ENCODE assay signal across 22 cellular contexts in the genomic region with DNA sequence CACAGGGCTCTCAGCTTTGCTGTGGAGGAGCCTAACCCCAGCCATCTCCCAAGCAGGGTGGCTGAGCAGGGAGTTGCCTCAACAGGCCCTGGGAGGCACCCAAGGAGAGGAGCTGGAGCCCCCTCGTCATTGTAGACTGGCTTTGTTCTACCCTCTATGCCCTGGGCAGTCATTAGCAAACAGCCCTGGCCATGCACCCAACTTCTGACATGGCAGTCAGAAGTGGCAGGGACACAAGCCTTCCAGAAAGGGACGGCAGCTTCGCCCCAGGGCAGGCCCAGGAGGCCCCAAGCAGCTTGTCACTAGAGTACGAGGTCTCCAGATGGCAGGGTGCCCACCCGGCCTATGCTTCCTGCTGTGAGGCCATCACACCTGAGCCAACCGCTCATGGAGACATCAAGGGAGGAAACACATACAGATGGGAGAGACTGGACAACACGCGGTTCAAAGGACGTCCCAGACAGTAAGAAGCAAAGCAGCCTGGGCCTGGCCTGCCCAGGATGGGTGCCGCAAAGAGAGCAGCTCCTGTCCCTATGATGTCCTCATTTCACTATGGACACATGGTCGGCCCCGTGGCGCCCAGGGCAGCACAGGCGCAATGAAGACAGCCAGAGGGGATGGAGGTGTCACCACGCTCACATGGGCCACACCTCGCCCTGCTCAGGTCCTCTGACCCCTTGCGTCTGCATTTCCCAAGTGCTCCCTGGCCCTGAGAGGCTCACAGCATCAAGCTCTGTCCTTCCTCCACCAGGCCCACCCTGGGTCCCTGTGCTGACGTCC.
DNase-seq lines count a peak whose midpoint lies in the region; TF ChIP-seq lines count a peak whose summit lies in the region.
"Had no signal": no experiment of that assay in that cellular context is flagged by ENCODE, and none has a peak within 500 bp of the region (broad histone marks: within the 10 kb centered on the region; RNA-seq: fewer than 3 reads in every experiment).

No MANE protein-coding gene starts in this region.

- H3K27ac Mint-ChIP-seq in H9 (peak overlapping the region in 1 of 3 experiments; percentile 88; a peak in 3 of 7 replicates), nephron progenitor cell (peak overlapping the region; percentile 5)
- H3K27ac Mint-ChIP-seq: B cell had no signal

- TF ChIP-seq EP300 in esophagus muscularis mucosa (IDR thresholded peaks at IDR 0.05) = no peak

- no peaks in the 10 kb centered on the region for H3K4me1 Mint-ChIP-seq in H9
- H3K4me1 Mint-ChIP-seq in nephron progenitor cell = peaks cover 12% of the 10 kb centered on the region
- H3K4me1 Mint-ChIP-seq: B cell had no signal

- H3K36me3 ChIP-seq in esophagus muscularis mucosa = no peaks in the 10 kb centered on the region
- no peaks in the 10 kb centered on the region for H3K36me3 ChIP-seq in subcutaneous abdominal adipose tissue (ENCODE audit: control insufficient read depth in 5 of 5, insufficient read depth in 5 of 5, low read length in 5 of 5)
- H3K36me3 ChIP-seq: MG63 had no signal

- intact Hi-C loops in esophagus muscularis mucosa (cut with DNase I) = no loop called here

- DNase-seq in H9 = no peak
- DNase-seq in esophagus muscularis mucosa (ENCODE audit: extremely low spot score) = peak; percentile 89
- no peak for DNase-seq in nephron progenitor cell
- DNase-seq in KG1 (lab: John Stamatoyannopoulos, UW) = no peak
- DNase-seq in activated CD4-positive, CD25-positive, alpha-beta regulatory T cell (lab: John Stamatoyannopoulos, UW) = no peak
- no peak for DNase-seq in C1 segment of cervical spinal cord (lab: John Stamatoyannopoulos, UW)
- DNase-seq: EL, GF-D8, GOT3, MG63, NCI-H1048, NCI-H1417 treated with DMSO at 0.1 percent for 48 hours, NCI-H187, NCI-H2107, NCI-H2227 treated with DMSO at 0.1 percent for 48 hours, NCI-H510A, NCI-H748 treated with DMSO at 0.1 percent for 48 hours, SIG-M5, SK-N-SH had no signal

- no peak overlapping the region for H3K4me3 Mint-ChIP-seq in H9
- H3K4me3 Mint-ChIP-seq in nephron progenitor cell = no peak overlapping the region
- H3K4me3 Mint-ChIP-seq: B cell had no signal

- H4K20me1 ChIP-seq in H9 (ENCODE audit: control insufficient read depth, insufficient read depth, insufficient read length) = no peaks in the 10 kb centered on the region

- H2BK15ac ChIP-seq in H9 (ENCODE audit: low read depth, low read length) = no peak overlapping the region

- H3K9ac ChIP-seq in H9 (ENCODE audit: extremely low read depth, insufficient read length, low read length) = no peak overlapping the region
- peak overlapping the region in 1 of 5 donors; percentile 8 for H3K9ac ChIP-seq in subcutaneous abdominal adipose tissue (ENCODE audit: low read length in 5 of 5)
- H3K9ac ChIP-seq: SK-N-SH had no signal

- H4K91ac ChIP-seq in H9 (ENCODE audit: insufficient read length, low read depth, low read length) = no peak overlapping the region

- no peaks in the 10 kb centered on the region for H3K79me2 ChIP-seq in H9 (ENCODE audit: insufficient read depth, low read length)

- no peak for TF ChIP-seq CTCF in H9 (conservative IDR thresholded peaks at IDR 0.05)
- TF ChIP-seq CTCF in esophagus muscularis mucosa (IDR thresholded peaks at IDR 0.05) = no peak
- no peak for TF ChIP-seq CTCF in nephron progenitor cell (IDR thresholded peaks at IDR 0.05)

- H3K56ac ChIP-seq in H9 (ENCODE audit: insufficient read length, low read depth, low read length) = no peak overlapping the region

- no peaks in the 10 kb centered on the region for H3K23me2 ChIP-seq in H9 (ENCODE audit: insufficient read length, low read depth, low read length, poor library complexity, severe bottlenecking)

- no peak overlapping the region for H2BK20ac ChIP-seq in H9 (ENCODE audit: low read depth, low read length, poor library complexity, severe bottlenecking)

- H3K9me3 Mint-ChIP-seq in H9 (no peaks in the 10 kb centered on the region; a peak in 1 of 5 replicates), nephron progenitor cell (peaks cover 5% of the 10 kb centered on the region)

- H3K23ac ChIP-seq in H9 (ENCODE audit: insufficient read length, low read depth, low read length) = no peak overlapping the region

- H3K4me2 ChIP-seq in H9 (ENCODE audit: insufficient read depth, insufficient read length, low read length) = no peak overlapping the region
- H3K4me2 ChIP-seq: SK-N-SH had no signal

- no peak overlapping the region for H2BK5ac ChIP-seq in H9 (ENCODE audit: insufficient read length, low read length)

- H3K4ac ChIP-seq in H9 (ENCODE audit: low read depth, low read length) = no peak overlapping the region

- no peaks in the 10 kb centered on the region for H3K9me3 ChIP-seq in H9 (ENCODE audit: control insufficient read depth, low read depth, low read length)
- H3K9me3 ChIP-seq in esophagus muscularis mucosa = no peaks in the 10 kb centered on the region
- no peaks in the 10 kb centered on the region for H3K9me3 ChIP-seq in subcutaneous abdominal adipose tissue (ENCODE audit: control insufficient read depth in 5 of 5, low read length in 5 of 5)
- H3K9me3 ChIP-seq: MG63, SK-N-SH had no signal

- no peak overlapping the region for H3T11ph ChIP-seq in H9 (ENCODE audit: low read length)

- H2AFZ ChIP-seq in H9 (ENCODE audit: low read length) = no peak overlapping the region

- H2AK5ac ChIP-seq in H9 (ENCODE audit: insufficient read length, low read length) = no peak overlapping the region

- H3K4me1 ChIP-seq in H9 (ENCODE audit: insufficient read depth, low read length) (no peaks in the 10 kb centered on the region), esophagus muscularis mucosa (no peaks in the 10 kb centered on the region), subcutaneous abdominal adipose tissue (ENCODE audit: control insufficient read depth in 5 of 5, insufficient read depth in 5 of 5, low read length in 5 of 5) (peaks cover 0 to 11% (median 3%) of the 10 kb centered on the region in 5 donors)

- no peak overlapping the region for H3K4me3 ChIP-seq in esophagus muscularis mucosa
- H3K4me3 ChIP-seq in subcutaneous abdominal adipose tissue (ENCODE audit: low read depth in 1 of 5, low read length in 5 of 5) = no peak overlapping the region
- H3K4me3 ChIP-seq: MG63 had no signal

- H2BK120ac ChIP-seq in H9 (ENCODE audit: low read depth, low read length, poor library complexity, severe bottlenecking) = no peak overlapping the region

- 0 out of 2 replicates have a peak, but pooled peaks cover 2% of the 10 kb centered on the region for H3K27me3 Mint-ChIP-seq in H9 (ENCODE audit: low read depth)
- H3K27me3 Mint-ChIP-seq in nephron progenitor cell (ENCODE audit: low read depth, poor library complexity) = peaks cover 30% of the 10 kb centered on the region
- H3K27me3 Mint-ChIP-seq: B cell had no signal

- H2BK12ac ChIP-seq in H9 (ENCODE audit: insufficient read length, low read depth, low read length) = no peak overlapping the region

- H3K18ac ChIP-seq in H9 (ENCODE audit: insufficient read length, low read depth, low read length) = no peak overlapping the region

- no peaks in the 10 kb centered on the region for H3K36me3 Mint-ChIP-seq in H9 (ENCODE audit: insufficient read depth in 1 of 3, low read depth in 3 of 3)
- no peaks in the 10 kb centered on the region for H3K36me3 Mint-ChIP-seq in nephron progenitor cell (ENCODE audit: low read depth)

- H3K14ac ChIP-seq in H9 (ENCODE audit: insufficient read depth, low read length) = peak overlapping the region; percentile 6; the same call in 1 of the 2 replicates

- no peak overlapping the region for H4K8ac ChIP-seq in H9 (replicated peaks; ENCODE audit: insufficient read length, low read depth, low read length)

- no peak overlapping the region for H4K5ac ChIP-seq in H9 (ENCODE audit: insufficient read length, low read depth, low read length)

- WGBS in H9 (ENCODE audit: extremely low coverage, insufficient read length, low lambda C conversion rate) = no CpG with 5 or more reads among the region's 18 CpGs
- 96% methylated on average over 15 of the region's 18 CpGs for WGBS in esophagus muscularis mucosa

- no peaks in the 10 kb centered on the region for H3K79me1 ChIP-seq in H9 (ENCODE audit: insufficient read depth, low read depth, low read length, poor library complexity, severe bottlenecking)

- H3K27ac ChIP-seq in H9 (ENCODE audit: insufficient read length, low read depth, low read length) (no peak overlapping the region), esophagus muscularis mucosa (replicated peaks in 1 of 4) (peak overlapping the region in 2 of 4 donors; percentile 32 to 62), subcutaneous abdominal adipose tissue (ENCODE audit: low read depth, low read length) (peak overlapping the region; percentile 84)
- H3K27ac ChIP-seq: RWPE1 had no signal

- H3K27me3 ChIP-seq in H9 (ENCODE audit: insufficient read depth, low read length) (no peaks in the 10 kb centered on the region), esophagus muscularis mucosa (no peaks in the 10 kb centered on the region), subcutaneous abdominal adipose tissue (ENCODE audit: control insufficient read depth in 5 of 5, insufficient read depth in 4 of 5, low read length in 5 of 5) (no peaks in the 10 kb centered on the region)
- H3K27me3 ChIP-seq: MG63 had no signal

- no peak for TF ChIP-seq POLR2A in esophagus muscularis mucosa (IDR thresholded peaks at IDR 0.05; ENCODE audit: low read depth)
